ENCODE assay signal across 21 cellular contexts in the genomic region with DNA sequence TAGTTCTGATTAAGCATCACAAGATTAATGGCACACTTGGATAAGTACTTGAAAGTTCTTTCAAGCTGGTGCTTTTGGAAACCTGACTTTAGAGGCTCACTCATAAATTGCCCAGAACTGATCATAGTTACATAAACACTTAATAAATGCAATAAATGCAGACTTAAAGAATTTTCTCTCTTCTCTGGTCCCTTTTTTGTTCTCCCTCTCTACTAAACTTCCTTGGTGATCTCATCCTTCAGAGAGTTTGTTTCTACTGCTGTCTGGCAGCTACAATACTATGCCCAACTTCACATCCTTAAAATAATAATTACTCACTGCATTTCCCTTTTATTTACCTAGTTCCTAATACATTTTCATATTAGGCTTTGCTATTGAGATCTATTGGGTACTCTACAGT.
"Had no signal": no experiment of that assay in that cellular context is flagged by ENCODE, and none has a peak within 500 bp of the region (broad histone marks: within the 10 kb centered on the region; RNA-seq: fewer than 3 reads in every experiment).

No MANE protein-coding gene starts in this region.

- H3K27me3 ChIP-seq: SJSA1 had no signal

- DNase-seq: IMR-90, Karpas-422, KG1, MM.1S, NCI-H1092 treated with DMSO at 0.1 percent for 48 hours, NCI-H1436, NCI-H187, NCI-H2029, NCI-H2081 treated with DMSO at 0.1 percent for 48 hours, NCI-H2171, NCI-H226, NCI-H446, NCI-H510A, NCI-H524 treated with DMSO at 0.1 percent for 48 hours, NCI-H69, NCI-H774, Right ventricle myocardium superior, RPMI8226, SIG-M5 had no signal

- H3K9me3 ChIP-seq: SJSA1 had no signal

- H3K36me3 ChIP-seq: SJSA1 had no signal

- H3K4me1 ChIP-seq: SJSA1 had no signal

- H3K4me3 ChIP-seq: SJSA1, SK-N-MC had no signal

- H3K27ac ChIP-seq: SJSA1, SK-N-MC had no signal
